15 cellular contexts compared by ENCODE assay signal in the genomic region with DNA sequence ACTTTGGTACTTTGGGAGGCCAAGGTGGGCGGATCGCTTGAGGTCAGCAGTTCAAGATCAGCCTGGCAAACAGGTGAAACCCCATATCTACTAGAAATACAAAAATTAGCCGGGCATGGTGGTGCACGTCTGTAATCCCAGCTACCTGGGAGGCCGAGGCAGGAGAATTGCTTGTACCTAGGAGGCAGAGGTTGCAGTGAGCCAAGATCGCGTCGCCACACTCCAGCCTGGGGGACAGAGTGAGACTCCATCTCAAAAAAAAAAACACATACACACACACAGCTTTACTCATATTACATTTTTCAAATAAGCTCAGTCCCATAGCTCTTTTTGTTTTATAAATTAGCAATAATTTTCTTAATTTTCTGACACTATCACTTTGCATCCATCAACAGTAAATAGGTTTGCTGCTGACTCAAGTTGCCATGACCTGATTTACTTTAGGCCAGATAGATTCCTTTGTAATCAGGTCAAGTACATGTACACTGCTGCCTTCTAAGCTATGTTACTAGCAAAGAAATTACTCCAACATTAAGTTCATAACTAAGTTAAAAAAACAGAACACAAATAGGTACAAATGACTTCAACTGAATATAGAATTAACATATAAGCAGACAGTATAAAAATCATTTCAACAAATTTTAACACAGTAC. TPM values are rescaled to one million over a fixed set of nuclear protein-coding genes. Genes with fewer than 3 reads are reported as not detected.
DNase-seq lines count a peak whose midpoint lies in the region; ATAC-seq and FAIRE-seq lines count a peak whose summit lies in the region.
"Had no signal": no experiment of that assay in that cellular context is flagged by ENCODE, and none has a peak within 500 bp of the region (broad histone marks: within the 10 kb centered on the region; RNA-seq: fewer than 3 reads in every experiment).

No MANE protein-coding gene starts in this region.

- DNase-seq in activated T-cell treated with anti-CD3 and anti-CD28 coated beads, Interleukin-2, amount 50 U/mL, for 72 hours = no peak
- DNase-seq in activated T-cell treated with anti-CD3 and anti-CD28 coated beads for 4 hours (no peak), substantia nigra (lab: John Stamatoyannopoulos, UW) (no peak), NCI-H1105 (lab: John Stamatoyannopoulos, UW) (no peak), SHP77 treated with DMSO at 0.1 percent for 48 hours (lab: John Stamatoyannopoulos, UW) (no peak)
- DNase-seq: 8988T; ACHN; CD4-positive, CD25-positive, alpha-beta regulatory T cell; DMS53 had no signal

- FAIRE-seq in G401.6 (lab: Jason Lieb, UNC) = peak; percentile 67
- FAIRE-seq: GM12878, GM18507 had no signal

- H3K27ac ChIP-seq in cingulate gyrus (ENCODE audit: low read depth, low read length) (peak overlapping the region; percentile 51), substantia nigra (ENCODE audit: low read depth, low read length, poor library complexity, severe bottlenecking) (peak overlapping the region; percentile 73)
- H3K27ac ChIP-seq: BLaER1 treated with 17β-estradiol and CSF1 and Interleukin-3, amounts not matched to agents 10 nM and 100 nM had no signal

- H3K36me3 Mint-ChIP-seq in activated T-cell treated with anti-CD3 and anti-CD28 coated beads, Interleukin-2, amount 50 U/mL, for 72 hours (ENCODE audit: insufficient read depth in 2 of 2) = peaks cover 4 to 24% of the 10 kb centered on the region in 2 donors

- no peaks in the 10 kb centered on the region for H3K27me3 Mint-ChIP-seq in activated T-cell treated with anti-CD3 and anti-CD28 coated beads, Interleukin-2, amount 50 U/mL, for 72 hours (ENCODE audit: low read depth)
- H3K27me3 Mint-ChIP-seq: CD4-positive, CD25-positive, alpha-beta regulatory T cell had no signal

- no peaks in the 10 kb centered on the region for H3K9me3 Mint-ChIP-seq in activated T-cell treated with anti-CD3 and anti-CD28 coated beads, Interleukin-2, amount 50 U/mL, for 72 hours
- H3K9me3 Mint-ChIP-seq: CD4-positive, CD25-positive, alpha-beta regulatory T cell had no signal

- H3K27ac Mint-ChIP-seq in activated T-cell treated with anti-CD3 and anti-CD28 coated beads, Interleukin-2, amount 50 U/mL, for 72 hours = peak overlapping the region; percentile 25

- ATAC-seq in activated T-cell treated with anti-CD3 and anti-CD28 coated beads, Interleukin-2, amount 50 U/mL, for 72 hours (replicated peaks in 1 of 2) = no peak
- ATAC-seq: GM12878, HCT116 had no signal

- H3K4me3 Mint-ChIP-seq in activated T-cell treated with anti-CD3 and anti-CD28 coated beads, Interleukin-2, amount 50 U/mL, for 72 hours = no peak overlapping the region
- H3K4me3 Mint-ChIP-seq: CD4-positive, CD25-positive, alpha-beta regulatory T cell had no signal

- peaks cover 30% of the 10 kb centered on the region for H3K4me1 Mint-ChIP-seq in activated T-cell treated with anti-CD3 and anti-CD28 coated beads, Interleukin-2, amount 50 U/mL, for 72 hours (ENCODE audit: low read depth)

RNA-seq across cellular contexts. Expression of gene WAPL, which starts 31.5 kb away (rescaled TPM):
- total RNA-seq in activated T-cell treated with anti-CD3 and anti-CD28 coated beads, Interleukin-2, amount 50 U/mL, for 72 hours = 10 to 100 TPM; 53.6 to 57.6 TPM
